1 cellular context compared by ENCODE assay signal in genomic region chr6:33621396-33622388, GRCh38.
TF ChIP-seq lines count a peak whose summit lies in the region.

No MANE protein-coding gene starts in this region.

TF ChIP-seq in H1, 55 proteins besides CTCF, POLR2A, EP300 and RAD21:
- TF ChIP-seq USF2 (IDR thresholded peaks at IDR 0.05; ENCODE audit: low read length) (no peak), GABPA (IDR thresholded peaks at IDR 0.05; ENCODE audit: borderline replicate concordance, insufficient read depth, low read length) (0 out of 2 replicates have a peak, but pooled peaks have one; percentile 13), SUZ12 (IDR thresholded peaks at IDR 0.05; ENCODE audit: low read length) (peak; percentile 4; the same call in 1 of the 2 replicates), FOSL1 (IDR thresholded peaks at IDR 0.05; ENCODE audit: insufficient read depth, low read depth, low read length) (no peak), SAP30 (IDR thresholded peaks at IDR 0.05; ENCODE audit: insufficient read depth, insufficient replicate concordance, low read length) (no peak), EGR1 (IDR thresholded peaks at IDR 0.05; ENCODE audit: borderline replicate concordance, low read depth, low read length) (peak; percentile 69; the same call in 1 of the 2 replicates), E2F6 (IDR thresholded peaks at IDR 0.05) (peak; percentile 42; the same call in 1 of the 2 replicates), RNF2 (IDR thresholded peaks at IDR 0.05; ENCODE audit: borderline replicate concordance, low read depth, low read length, missing control alignments, poor library complexity, severe bottlenecking) (no peak), TAF1 (IDR thresholded peaks at IDR 0.05; ENCODE audit: low read depth, low read length) (peak; percentile 29; the same call in 1 of the 2 replicates), ASH2L (IDR thresholded peaks at IDR 0.05; ENCODE audit: low read length) (peak; percentile 13), NANOG (IDR thresholded peaks at IDR 0.05; ENCODE audit: insufficient read depth, low read depth, low read length, poor library complexity, severe bottlenecking) (no peak), RBBP5 (IDR thresholded peaks at IDR 0.05; ENCODE audit: borderline replicate concordance, low read depth, low read length) (no peak), CHD1 (IDR thresholded peaks at IDR 0.05; ENCODE audit: low read depth, low read length) (no peak), MAX (IDR thresholded peaks at IDR 0.05) (peak; percentile 67; the same call in 1 of the 2 replicates), KDM4A (IDR thresholded peaks at IDR 0.05; ENCODE audit: low read depth, low read length, severe bottlenecking) (peak; percentile 69), CTBP2 (IDR thresholded peaks at IDR 0.05; ENCODE audit: borderline replicate concordance, insufficient read depth, insufficient read length, low read length) (no peak), PHF8 (conservative IDR thresholded peaks at IDR 0.05; ENCODE audit: low read depth, low read length) (0 out of 2 replicates have a peak, but pooled peaks have one; percentile 18), EZH2 (IDR thresholded peaks at IDR 0.05; ENCODE audit: low read depth, low read length, severe bottlenecking) (peak; percentile 9), SP1 (IDR thresholded peaks at IDR 0.05; ENCODE audit: low read depth, low read length) (no peak), CBX5 (IDR thresholded peaks at IDR 0.05; ENCODE audit: low read depth, low read length) (no peak)
